In genomic region chr7:113230691-113231090, GRCh38 we compare ENCODE assay signal across 11 cellular contexts.
"Had no signal": no experiment of that assay in that cellular context is flagged by ENCODE, and none has a peak within 500 bp of the region (broad histone marks: within the 10 kb centered on the region; RNA-seq: fewer than 3 reads in every experiment).

No MANE protein-coding gene starts in this region.

- ATAC-seq: GM23338, HCT116 had no signal

- H2AFZ ChIP-seq: GM23248, GM23338 had no signal

- H3K27ac ChIP-seq: GM23248 had no signal

- H3K9ac ChIP-seq: GM23248 had no signal

- H3K4me2 ChIP-seq: GM23338 had no signal

- H3K9me3 ChIP-seq: HAP-1 had no signal

- H3K36me3 ChIP-seq: HAP-1 had no signal

- H3K4me1 ChIP-seq: HAP-1 had no signal

- DNase-seq: GM23248, GOT3, H7, H9, HCEC 1CT, HFFc6 had no signal

- FAIRE-seq: H1, H54 had no signal

- H3K4me3 ChIP-seq: GM23248, GM23338, HAP-1 had no signal
